9 cellular contexts compared by ENCODE assay signal in the genomic region with DNA sequence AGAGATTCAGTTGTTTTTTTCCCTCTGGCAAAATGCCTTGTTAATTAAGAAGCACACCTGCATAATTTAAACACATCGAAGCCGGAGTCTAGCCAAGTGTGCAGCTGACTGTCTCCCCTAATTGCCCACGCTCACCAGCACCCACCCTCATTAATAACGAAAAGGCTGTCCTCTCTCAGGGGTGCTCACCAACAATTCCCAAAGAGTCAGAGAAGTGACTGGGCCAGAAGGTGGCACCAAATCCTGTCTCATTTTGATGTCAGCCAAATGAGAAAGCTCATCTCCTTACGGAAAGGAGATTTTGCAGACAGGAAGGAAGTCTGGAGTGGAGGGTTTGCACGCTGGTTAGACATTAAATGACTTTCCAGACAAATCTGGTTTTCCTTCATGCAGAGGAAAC.
DNase-seq lines count a peak whose midpoint lies in the region; ATAC-seq and TF ChIP-seq lines count a peak whose summit lies in the region.
"Had no signal": no experiment of that assay in that cellular context is flagged by ENCODE, and none has a peak within 500 bp of the region (broad histone marks: within the 10 kb centered on the region; RNA-seq: fewer than 3 reads in every experiment).

No MANE protein-coding gene starts in this region.

- no peak for ATAC-seq in HG03432 (IDR thresholded peaks at IDR 0.05; ENCODE audit: unreplicated experiment)
- no peak for ATAC-seq in stimulated activated naive CD8-positive, alpha-beta T cell treated with anti-CD3 and anti-CD28 coated beads, Interleukin-15, Interleukin-2, amounts not matched to agents 100 U/mL and 50 U/mL, for 24 hours

- TF ChIP-seq CTCF in choroid plexus epithelial cell (conservative IDR thresholded peaks at IDR 0.05; ENCODE audit: low read depth, low read length) = peak; percentile 3

- DNase-seq in NCI-H2107 treated with DMSO at 0.1 percent for 48 hours (lab: John Stamatoyannopoulos, UW; ENCODE audit: unreplicated experiment) (peak; percentile 14), NCI-H2107 (lab: John Stamatoyannopoulos, UW) (no peak), NCI-H82 treated with DMSO at 0.1 percent for 48 hours (lab: John Stamatoyannopoulos, UW; ENCODE audit: unreplicated experiment) (peak; percentile 29), choroid plexus epithelial cell (ENCODE audit: low read depth) (no peak), retina (peak; percentile 64), MV-4-11 (lab: John Stamatoyannopoulos, UW) (no peak)
- no peak for DNase-seq in stimulated activated naive CD8-positive, alpha-beta T cell treated with anti-CD3 and anti-CD28 coated beads, Interleukin-15, Interleukin-2, amounts not matched to agents 100 U/mL and 50 U/mL, for 24 hours
- DNase-seq: stimulated activated naive CD4-positive, alpha-beta T cell treated with Interleukin-2 at 50 U/mL for 16 hours had no signal

- no peak overlapping the region for H3K4me3 ChIP-seq in choroid plexus epithelial cell (ENCODE audit: low read depth, low read length)

Comparison
In these comparisons a context has a peak if more than half of its experiments do, and no peak if none do; other contexts are left out.
1. DNase-seq: peak in NCI-H2107 treated with DMSO at 0.1 percent for 48 hours (single experiment), NCI-H82 treated with DMSO at 0.1 percent for 48 hours (single experiment) and retina (single experiment); none in NCI-H2107 (single experiment), choroid plexus epithelial cell (single experiment), MV-4-11 (single experiment) and stimulated activated naive CD8-positive, alpha-beta T cell treated with anti-CD3 and anti-CD28 coated beads, Interleukin-15, Interleukin-2, amounts not matched to agents 100 U/mL and 50 U/mL, for 24 hours (single experiment).